ENCODE assay signal across 1 cellular context in genomic region chr5:90899014-90899604, GRCh38.
TF ChIP-seq lines count a peak whose summit lies in the region.

No MANE protein-coding gene starts in this region.

TF ChIP-seq in HepG2, 621 proteins besides CTCF, POLR2A, EP300 and RAD21 (continued from another document and continues in another):
- TF ChIP-seq SMAD1 (CRISPR knock-in tag; IDR thresholded peaks at IDR 0.05; ENCODE audit: borderline replicate concordance, low read depth) (no peak), ZFP90 (CRISPR knock-in tag; IDR thresholded peaks at IDR 0.05; ENCODE audit: borderline replicate concordance) (no peak), ZBTB44 (CRISPR knock-in tag; IDR thresholded peaks at IDR 0.05) (no peak), ZNF251 (CRISPR knock-in tag; IDR thresholded peaks at IDR 0.05) (no peak), NFE2L1 (CRISPR knock-in tag; IDR thresholded peaks at IDR 0.05; ENCODE audit: borderline replicate concordance) (no peak), EHMT2 (IDR thresholded peaks at IDR 0.05; ENCODE audit: borderline replicate concordance, low read depth, low read length) (peak; percentile 18; the same call in 1 of the 2 replicates), ZFY (CRISPR knock-in tag; IDR thresholded peaks at IDR 0.05) (no peak), ETV5 (CRISPR knock-in tag; IDR thresholded peaks at IDR 0.05; ENCODE audit: borderline replicate concordance) (peak; percentile 13; the same call in 1 of the 2 replicates), ZNF605 (CRISPR knock-in tag; IDR thresholded peaks at IDR 0.05) (no peak), EED (CRISPR knock-in tag; IDR thresholded peaks at IDR 0.05) (no peak), ZNF737 (CRISPR knock-in tag; IDR thresholded peaks at IDR 0.05; ENCODE audit: borderline replicate concordance) (no peak), SP5 (CRISPR knock-in tag; IDR thresholded peaks at IDR 0.05; ENCODE audit: borderline replicate concordance, low read depth) (no peak), KMT2A (CRISPR knock-in tag; IDR thresholded peaks at IDR 0.05) (no peak), RBM39 (IDR thresholded peaks at IDR 0.05; ENCODE audit: low read depth, low read length, poor library complexity, severe bottlenecking) (no peak), ZC3H4 (CRISPR knock-in tag; IDR thresholded peaks at IDR 0.05; ENCODE audit: borderline replicate concordance) (no peak), SUZ12 (IDR thresholded peaks at IDR 0.05; ENCODE audit: low read depth, low read length) (no peak), AGO1 (IDR thresholded peaks at IDR 0.05; ENCODE audit: low read depth, low read length, poor library complexity, severe bottlenecking) (no peak), RORA (CRISPR knock-in tag; IDR thresholded peaks at IDR 0.05) (no peak), ZNF333 (CRISPR knock-in tag; IDR thresholded peaks at IDR 0.05; ENCODE audit: borderline replicate concordance) (no peak), ZNF138 (CRISPR knock-in tag; IDR thresholded peaks at IDR 0.05; ENCODE audit: low read depth) (no peak), ZNF547 (CRISPR knock-in tag; IDR thresholded peaks at IDR 0.05) (0 out of 2 replicates have a peak, but pooled peaks have one; percentile 20), ZBTB7B (CRISPR knock-in tag; IDR thresholded peaks at IDR 0.05) (peak; percentile 33; the same call in 1 of the 2 replicates), HOMEZ (CRISPR knock-in tag; IDR thresholded peaks at IDR 0.05; ENCODE audit: low read depth) (peak; percentile 64; the same call in 1 of the 2 replicates), MYNN (CRISPR knock-in tag; IDR thresholded peaks at IDR 0.05; ENCODE audit: low read depth) (no peak), NCOA2 (CRISPR knock-in tag; IDR thresholded peaks at IDR 0.05) (peak; percentile 67), ZNF44 (CRISPR knock-in tag; IDR thresholded peaks at IDR 0.05) (no peak), ZNF383 (CRISPR knock-in tag; IDR thresholded peaks at IDR 0.05; ENCODE audit: borderline replicate concordance) (no peak), ZNF746 (CRISPR knock-in tag; IDR thresholded peaks at IDR 0.05) (no peak), ZNF543 (CRISPR knock-in tag; IDR thresholded peaks at IDR 0.05) (no peak), HDAC2 (CRISPR knock-in tag; IDR thresholded peaks at IDR 0.05) (no peak; the same call in 1 of the 2 replicates), SMARCC2 (IDR thresholded peaks at IDR 0.05) (no peak), SMAD9 (CRISPR knock-in tag; IDR thresholded peaks at IDR 0.05) (0 out of 2 replicates have a peak, but pooled peaks have one; percentile 30), FOXP4 (CRISPR knock-in tag; IDR thresholded peaks at IDR 0.05) (peak; percentile 67; the same call in 1 of the 2 replicates), SAP130 (CRISPR knock-in tag; IDR thresholded peaks at IDR 0.05; ENCODE audit: low read depth) (peak; percentile 62), IKZF4 (CRISPR knock-in tag; IDR thresholded peaks at IDR 0.05; ENCODE audit: borderline replicate concordance, low read depth, not compliant biosample characterization) (no peak), JDP2 (CRISPR knock-in tag; IDR thresholded peaks at IDR 0.05; ENCODE audit: borderline replicate concordance) (no peak), ASH2L (IDR thresholded peaks at IDR 0.05; ENCODE audit: insufficient read length, low read depth, low read length) (peak; percentile 65), ZNF782 (CRISPR knock-in tag; IDR thresholded peaks at IDR 0.05; ENCODE audit: borderline replicate concordance) (no peak), ZKSCAN8 (CRISPR knock-in tag; IDR thresholded peaks at IDR 0.05; ENCODE audit: borderline replicate concordance) (no peak), TBX2 (CRISPR knock-in tag; IDR thresholded peaks at IDR 0.05; ENCODE audit: borderline replicate concordance) (peak; percentile 34; the same call in 1 of the 2 replicates), FOXK1 (CRISPR knock-in tag; IDR thresholded peaks at IDR 0.05; ENCODE audit: borderline replicate concordance, low read depth) (0 out of 2 replicates have a peak, but pooled peaks have one; percentile 19), MIXL1 (CRISPR knock-in tag; IDR thresholded peaks at IDR 0.05) (peak; percentile 63), SOX6 (IDR thresholded peaks at IDR 0.05) (no peak), SOX6 (CRISPR knock-in tag; IDR thresholded peaks at IDR 0.05) (peak; percentile 76), ZBTB21 (CRISPR knock-in tag; IDR thresholded peaks at IDR 0.05) (no peak), SRF (IDR thresholded peaks at IDR 0.05; ENCODE audit: low read depth, low read length) (no peak)
- TF ChIP-seq, protein P1, sequence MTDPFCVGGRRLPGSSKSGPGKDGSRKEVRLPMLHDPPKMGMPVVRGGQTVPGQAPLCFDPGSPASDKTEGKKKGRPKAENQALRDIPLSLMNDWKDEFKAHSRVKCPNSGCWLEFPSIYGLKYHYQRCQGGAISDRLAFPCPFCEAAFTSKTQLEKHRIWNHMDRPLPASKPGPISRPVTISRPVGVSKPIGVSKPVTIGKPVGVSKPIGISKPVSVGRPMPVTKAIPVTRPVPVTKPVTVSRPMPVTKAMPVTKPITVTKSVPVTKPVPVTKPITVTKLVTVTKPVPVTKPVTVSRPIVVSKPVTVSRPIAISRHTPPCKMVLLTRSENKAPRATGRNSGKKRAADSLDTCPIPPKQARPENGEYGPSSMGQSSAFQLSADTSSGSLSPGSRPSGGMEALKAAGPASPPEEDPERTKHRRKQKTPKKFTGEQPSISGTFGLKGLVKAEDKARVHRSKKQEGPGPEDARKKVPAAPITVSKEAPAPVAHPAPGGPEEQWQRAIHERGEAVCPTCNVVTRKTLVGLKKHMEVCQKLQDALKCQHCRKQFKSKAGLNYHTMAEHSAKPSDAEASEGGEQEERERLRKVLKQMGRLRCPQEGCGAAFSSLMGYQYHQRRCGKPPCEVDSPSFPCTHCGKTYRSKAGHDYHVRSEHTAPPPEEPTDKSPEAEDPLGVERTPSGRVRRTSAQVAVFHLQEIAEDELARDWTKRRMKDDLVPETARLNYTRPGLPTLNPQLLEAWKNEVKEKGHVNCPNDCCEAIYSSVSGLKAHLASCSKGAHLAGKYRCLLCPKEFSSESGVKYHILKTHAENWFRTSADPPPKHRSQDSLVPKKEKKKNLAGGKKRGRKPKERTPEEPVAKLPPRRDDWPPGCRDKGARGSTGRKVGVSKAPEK (CRISPR knock-in tag; IDR thresholded peaks at IDR 0.05; ENCODE audit: borderline replicate concordance): no peak
- TF ChIP-seq, protein P2, sequence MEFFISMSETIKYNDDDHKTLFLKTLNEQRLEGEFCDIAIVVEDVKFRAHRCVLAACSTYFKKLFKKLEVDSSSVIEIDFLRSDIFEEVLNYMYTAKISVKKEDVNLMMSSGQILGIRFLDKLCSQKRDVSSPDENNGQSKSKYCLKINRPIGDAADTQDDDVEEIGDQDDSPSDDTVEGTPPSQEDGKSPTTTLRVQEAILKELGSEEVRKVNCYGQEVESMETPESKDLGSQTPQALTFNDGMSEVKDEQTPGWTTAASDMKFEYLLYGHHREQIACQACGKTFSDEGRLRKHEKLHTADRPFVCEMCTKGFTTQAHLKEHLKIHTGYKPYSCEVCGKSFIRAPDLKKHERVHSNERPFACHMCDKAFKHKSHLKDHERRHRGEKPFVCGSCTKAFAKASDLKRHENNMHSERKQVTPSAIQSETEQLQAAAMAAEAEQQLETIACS (CRISPR knock-in tag; IDR thresholded peaks at IDR 0.05): no peak
- TF ChIP-seq, protein P3, sequence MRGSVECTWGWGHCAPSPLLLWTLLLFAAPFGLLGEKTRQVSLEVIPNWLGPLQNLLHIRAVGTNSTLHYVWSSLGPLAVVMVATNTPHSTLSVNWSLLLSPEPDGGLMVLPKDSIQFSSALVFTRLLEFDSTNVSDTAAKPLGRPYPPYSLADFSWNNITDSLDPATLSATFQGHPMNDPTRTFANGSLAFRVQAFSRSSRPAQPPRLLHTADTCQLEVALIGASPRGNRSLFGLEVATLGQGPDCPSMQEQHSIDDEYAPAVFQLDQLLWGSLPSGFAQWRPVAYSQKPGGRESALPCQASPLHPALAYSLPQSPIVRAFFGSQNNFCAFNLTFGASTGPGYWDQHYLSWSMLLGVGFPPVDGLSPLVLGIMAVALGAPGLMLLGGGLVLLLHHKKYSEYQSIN (CRISPR knock-in tag; IDR thresholded peaks at IDR 0.05; ENCODE audit: borderline replicate concordance): no peak
- TF ChIP-seq, protein P4, sequence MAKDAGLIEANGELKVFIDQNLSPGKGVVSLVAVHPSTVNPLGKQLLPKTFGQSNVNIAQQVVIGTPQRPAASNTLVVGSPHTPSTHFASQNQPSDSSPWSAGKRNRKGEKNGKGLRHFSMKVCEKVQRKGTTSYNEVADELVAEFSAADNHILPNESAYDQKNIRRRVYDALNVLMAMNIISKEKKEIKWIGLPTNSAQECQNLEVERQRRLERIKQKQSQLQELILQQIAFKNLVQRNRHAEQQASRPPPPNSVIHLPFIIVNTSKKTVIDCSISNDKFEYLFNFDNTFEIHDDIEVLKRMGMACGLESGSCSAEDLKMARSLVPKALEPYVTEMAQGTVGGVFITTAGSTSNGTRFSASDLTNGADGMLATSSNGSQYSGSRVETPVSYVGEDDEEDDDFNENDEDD (CRISPR knock-in tag; IDR thresholded peaks at IDR 0.05; ENCODE audit: borderline replicate concordance): no peak
- TF ChIP-seq, protein P5, sequence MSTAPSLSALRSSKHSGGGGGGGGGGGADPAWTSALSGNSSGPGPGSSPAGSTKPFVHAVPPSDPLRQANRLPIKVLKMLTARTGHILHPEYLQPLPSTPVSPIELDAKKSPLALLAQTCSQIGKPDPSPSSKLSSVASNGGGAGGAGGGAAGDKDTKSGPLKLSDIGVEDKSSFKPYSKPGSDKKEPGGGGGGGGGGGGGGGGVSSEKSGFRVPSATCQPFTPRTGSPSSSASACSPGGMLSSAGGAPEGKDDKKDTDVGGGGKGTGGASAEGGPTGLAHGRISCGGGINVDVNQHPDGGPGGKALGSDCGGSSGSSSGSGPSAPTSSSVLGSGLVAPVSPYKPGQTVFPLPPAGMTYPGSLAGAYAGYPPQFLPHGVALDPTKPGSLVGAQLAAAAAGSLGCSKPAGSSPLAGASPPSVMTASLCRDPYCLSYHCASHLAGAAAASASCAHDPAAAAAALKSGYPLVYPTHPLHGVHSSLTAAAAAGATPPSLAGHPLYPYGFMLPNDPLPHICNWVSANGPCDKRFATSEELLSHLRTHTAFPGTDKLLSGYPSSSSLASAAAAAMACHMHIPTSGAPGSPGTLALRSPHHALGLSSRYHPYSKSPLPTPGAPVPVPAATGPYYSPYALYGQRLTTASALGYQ (CRISPR knock-in tag; IDR thresholded peaks at IDR 0.05): no peak
